ENCODE assay signal across 9 cellular contexts in the genomic region with DNA sequence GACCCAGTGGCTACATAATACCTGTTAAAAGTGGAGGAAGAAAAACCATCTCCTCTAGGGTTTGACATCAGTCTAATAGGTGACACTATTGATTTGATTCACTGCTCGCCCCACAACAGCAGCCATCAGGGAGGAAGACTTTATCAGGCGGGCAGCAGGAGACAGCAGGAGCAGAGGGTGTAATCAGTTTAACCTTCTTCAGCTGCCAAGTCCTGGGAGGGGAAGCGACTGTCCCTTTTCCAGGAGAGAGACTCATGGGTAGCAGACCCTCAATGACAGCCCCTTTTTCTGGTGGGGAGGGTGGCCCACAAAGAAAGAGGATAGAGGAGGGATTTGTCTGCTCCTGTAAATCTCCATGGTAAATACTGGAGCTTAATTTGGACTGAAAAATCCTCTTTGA.
"Had no signal": no experiment of that assay in that cellular context is flagged by ENCODE, and none has a peak within 500 bp of the region (broad histone marks: within the 10 kb centered on the region; RNA-seq: fewer than 3 reads in every experiment).

No MANE protein-coding gene starts in this region.

- H3K9me3 ChIP-seq: HAP-1 had no signal

- H3K4me3 ChIP-seq: GM23248, HAP-1, K562 had no signal

- H3K27ac ChIP-seq: GM23248 had no signal

- FAIRE-seq: HTR-8/SVneo, K562 had no signal

- H3K36me3 ChIP-seq: HAP-1 had no signal

- DNase-seq: GM23248, GOT3, H7, HFFc6, IMR-90 had no signal

- ATAC-seq: HCT116, K562 had no signal

- H3K27ac Mint-ChIP-seq: HFFc6 had no signal

- H3K4me3 Mint-ChIP-seq: HFFc6 had no signal
